Comparison of ENCODE assay signal across 18 cellular contexts in the genomic region with DNA sequence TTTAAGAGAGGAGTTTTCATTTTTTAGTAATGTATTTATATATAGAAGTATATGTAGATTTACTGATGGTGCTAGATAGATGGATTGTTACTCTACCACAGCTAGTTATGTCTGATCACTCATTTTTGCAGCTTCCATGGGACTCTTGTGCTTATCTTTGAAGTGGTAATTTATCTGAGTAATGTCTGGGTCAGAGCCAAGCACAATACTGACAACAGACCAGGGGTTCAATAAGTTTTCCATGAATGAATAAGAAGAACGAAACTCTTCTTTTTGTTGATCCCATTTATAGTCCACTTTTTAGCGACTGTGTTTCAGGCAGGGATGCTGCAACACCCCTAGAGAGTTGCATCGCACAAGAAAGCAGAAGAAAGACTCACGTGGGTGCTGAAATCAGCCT.
"Had no signal": no experiment of that assay in that cellular context is flagged by ENCODE, and none has a peak within 500 bp of the region (broad histone marks: within the 10 kb centered on the region; RNA-seq: fewer than 3 reads in every experiment).

No MANE protein-coding gene starts in this region.

- H3K4me2 ChIP-seq: hepatocyte had no signal

- H3K27me3 ChIP-seq: adrenal gland, ascending aorta, cardiac muscle cell, hepatocyte, ovary, upper lobe of left lung had no signal

- H3K4me1 ChIP-seq: adrenal gland, ascending aorta, prostate gland, upper lobe of left lung had no signal

- ATAC-seq: activated T-helper 17 cell treated with anti-CD3 and anti-CD28 coated beads, Interleukin-2, amount 50 U/mL, for 72 hours; natural killer cell; stimulated activated naive CD8-positive, alpha-beta T cell treated with anti-CD3 and anti-CD28 coated beads, Interleukin-15, Interleukin-2, amounts not matched to agents 100 U/mL and 50 U/mL, for 24 hours; T-cell had no signal

- H3K4me3 ChIP-seq: adrenal gland, ascending aorta, cardiac muscle cell, hepatocyte, ovary, prostate gland, upper lobe of left lung had no signal

- H3K79me2 ChIP-seq: hepatocyte had no signal

- H3K9me3 ChIP-seq: adrenal gland, ascending aorta, ovary, prostate gland, upper lobe of left lung had no signal

- DNase-seq: activated naive CD4-positive, alpha-beta T cell; activated T-cell treated with anti-CD3 and anti-CD28 coated beads, Interleukin-2, amount 50 U/mL, for 1 hour; adrenal gland; effector CD4-positive, alpha-beta T cell; immature natural killer cell; kidney glomerular epithelial cell; midbrain; natural killer cell; ovary; stimulated activated CD4-positive, alpha-beta T cell treated with anti-CD3 and anti-CD28 coated beads, Interleukin-4, amount 100 ng/mL, for 24 hours; stimulated activated naive CD8-positive, alpha-beta T cell treated with anti-CD3 and anti-CD28 coated beads, Interleukin-15, Interleukin-2, amounts not matched to agents 100 U/mL and 50 U/mL, for 24 hours; T-cell; upper lobe of left lung had no signal

- H3K36me3 ChIP-seq: adrenal gland, ascending aorta, cardiac muscle cell, ovary, prostate gland, upper lobe of left lung had no signal

- H2AFZ ChIP-seq: hepatocyte had no signal

- H3K27ac ChIP-seq: adrenal gland, ascending aorta, cardiac muscle cell, hepatocyte, ovary, prostate gland, upper lobe of left lung had no signal
